In the genomic region with DNA sequence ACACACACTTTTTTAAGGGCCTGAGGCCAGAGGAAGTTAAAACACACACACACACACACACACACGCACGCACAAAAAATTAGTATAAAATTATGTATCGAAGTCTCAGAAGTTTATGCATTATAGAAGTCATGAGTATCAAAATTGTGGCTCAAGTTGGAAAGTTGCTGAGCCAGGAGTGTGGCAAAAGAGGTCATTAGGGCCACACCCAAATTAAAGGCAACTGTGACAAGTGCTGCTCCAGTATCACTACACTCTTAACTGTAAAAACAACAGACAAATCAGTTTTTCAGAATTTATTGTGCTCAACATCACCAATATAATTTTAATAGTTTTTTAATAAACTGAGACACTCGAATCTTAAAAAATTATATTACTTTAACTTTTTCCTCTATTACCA, we compare ENCODE assay signal across 14 cellular contexts. TPM values are rescaled to one million over a fixed set of nuclear protein-coding genes. Genes with fewer than 3 reads are reported as not detected.
DNase-seq lines count a peak whose midpoint lies in the region; ATAC-seq and FAIRE-seq lines count a peak whose summit lies in the region.
"Had no signal": no experiment of that assay in that cellular context is flagged by ENCODE, and none has a peak within 500 bp of the region (broad histone marks: within the 10 kb centered on the region; RNA-seq: fewer than 3 reads in every experiment).

No MANE protein-coding gene starts in this region.

- H3K9me3 ChIP-seq in subcutaneous abdominal adipose tissue (ENCODE audit: control insufficient read depth in 5 of 5, low read length in 5 of 5): peaks cover 0 to 2% (median 0%) of the 10 kb centered on the region in 5 donors

- H3K4me1 ChIP-seq in subcutaneous abdominal adipose tissue (ENCODE audit: control insufficient read depth in 5 of 5, insufficient read depth in 5 of 5, low read length in 5 of 5): peaks cover 6 to 24% (median 17%) of the 10 kb centered on the region in 5 donors

- no peak overlapping the region for H3K4me3 ChIP-seq in subcutaneous abdominal adipose tissue (ENCODE audit: low read depth in 1 of 5, low read length in 5 of 5)
- H3K4me3 ChIP-seq: heart right ventricle, MG63, upper lobe of left lung had no signal

- H3K27me3 ChIP-seq in subcutaneous abdominal adipose tissue (ENCODE audit: control insufficient read depth in 5 of 5, insufficient read depth in 4 of 5, low read length in 5 of 5): no peaks in the 10 kb centered on the region
- H3K27me3 ChIP-seq: heart right ventricle, MG63, upper lobe of left lung had no signal

- H3K27ac ChIP-seq in subcutaneous abdominal adipose tissue (ENCODE audit: low read depth, low read length): peak overlapping the region; percentile 77

- no peak overlapping the region for H3K9ac ChIP-seq in subcutaneous abdominal adipose tissue (ENCODE audit: low read length in 5 of 5)

- DNase-seq in activated naive CD4-positive, alpha-beta T cell treated with Interleukin-2 at 50 U/mL for 16 hours: no peak
- no peak for DNase-seq in activated T-helper 1 cell treated with anti-CD3 and anti-CD28 coated beads, Interleukin-12 subunit alpha, Interleukin-12 subunit beta, Interleukin-2, Interleukin-4 antibody, amounts not matched to agents 30 ng/mL and 10 ng/mL and 1 ng/mL, durations not matched to agents 14 hours and 24 hours and 36 hours (ENCODE audit: low spot score)
- no peak for DNase-seq in mesenteric fat pad (ENCODE audit: low spot score)
- DNase-seq in NCI-H2081 treated with DMSO at 0.1 percent for 48 hours (lab: John Stamatoyannopoulos, UW): no peak
- DNase-seq in T-cell: no peak
- DNase-seq: heart right ventricle, nucleus accumbens, SHP77 treated with DMSO at 0.1 percent for 48 hours had no signal

- H3K27me3 Mint-ChIP-seq in activated naive CD4-positive, alpha-beta T cell treated with anti-CD3 and anti-CD28 coated beads, Interleukin-2, amount 50 U/mL, for 24 hours: no peaks in the 10 kb centered on the region
- H3K27me3 Mint-ChIP-seq in activated T-helper 1 cell treated with anti-CD3 and anti-CD28 coated beads, Interleukin-12 subunit alpha, Interleukin-12 subunit beta, Interleukin-2, Interleukin-4 antibody, amounts not matched to agents 30 ng/mL and 10 ng/mL and 1 ng/mL, durations not matched to agents 14 hours and 24 hours and 36 hours (ENCODE audit: insufficient read depth): no peaks in the 10 kb centered on the region
- no peaks in the 10 kb centered on the region for H3K27me3 Mint-ChIP-seq in T-cell

- H3K36me3 ChIP-seq in subcutaneous abdominal adipose tissue (ENCODE audit: control insufficient read depth in 5 of 5, insufficient read depth in 5 of 5, low read length in 5 of 5): peaks cover 2 to 20% (median 8%) of the 10 kb centered on the region in 5 donors

- H3K9me3 Mint-ChIP-seq in activated naive CD4-positive, alpha-beta T cell treated with anti-CD3 and anti-CD28 coated beads, Interleukin-2, amount 50 U/mL, for 24 hours: no peaks in the 10 kb centered on the region
- no peaks in the 10 kb centered on the region for H3K9me3 Mint-ChIP-seq in activated T-helper 1 cell treated with anti-CD3 and anti-CD28 coated beads, Interleukin-12 subunit alpha, Interleukin-12 subunit beta, Interleukin-2, Interleukin-4 antibody, amounts not matched to agents 30 ng/mL and 10 ng/mL and 1 ng/mL, durations not matched to agents 14 hours and 24 hours and 36 hours
- no peaks in the 10 kb centered on the region for H3K9me3 Mint-ChIP-seq in T-cell

- peak; percentile 49 for FAIRE-seq in islet of Langerhans (lab: Jason Lieb, UNC)
- FAIRE-seq: bronchial epithelial cell had no signal

- peak overlapping the region; percentile 84 for H3K27ac Mint-ChIP-seq in activated naive CD4-positive, alpha-beta T cell treated with anti-CD3 and anti-CD28 coated beads, Interleukin-2, amount 50 U/mL, for 24 hours
- peak overlapping the region; percentile 82 for H3K27ac Mint-ChIP-seq in activated T-helper 1 cell treated with anti-CD3 and anti-CD28 coated beads, Interleukin-12 subunit alpha, Interleukin-12 subunit beta, Interleukin-2, Interleukin-4 antibody, amounts not matched to agents 30 ng/mL and 10 ng/mL and 1 ng/mL, durations not matched to agents 14 hours and 24 hours and 36 hours
- peak overlapping the region in 1 of 2 donors; percentile 64 for H3K27ac Mint-ChIP-seq in T-cell

- POLR2A ChIA-PET in T-cell (lab: Charles Lee): no interaction called here

- peaks cover 65% of the 10 kb centered on the region for H3K4me1 Mint-ChIP-seq in activated naive CD4-positive, alpha-beta T cell treated with anti-CD3 and anti-CD28 coated beads, Interleukin-2, amount 50 U/mL, for 24 hours
- peaks cover 71% of the 10 kb centered on the region for H3K4me1 Mint-ChIP-seq in activated T-helper 1 cell treated with anti-CD3 and anti-CD28 coated beads, Interleukin-12 subunit alpha, Interleukin-12 subunit beta, Interleukin-2, Interleukin-4 antibody, amounts not matched to agents 30 ng/mL and 10 ng/mL and 1 ng/mL, durations not matched to agents 14 hours and 24 hours and 36 hours (ENCODE audit: low read depth)
- peaks cover 43 to 59% (median 48%) of the 10 kb centered on the region in 3 donors for H3K4me1 Mint-ChIP-seq in T-cell

- intact Hi-C loops in activated T-helper 1 cell treated with anti-CD3 and anti-CD28 coated beads, Interleukin-12 subunit alpha, Interleukin-12 subunit beta, Interleukin-2, Interleukin-4 antibody, amounts not matched to agents 30 ng/mL and 10 ng/mL and 1 ng/mL, durations not matched to agents 14 hours and 24 hours and 36 hours (cut with micrococcal nuclease): loop anchor here (1.0 to 10.0 kb wide), 11 partner anchors 14 to 851 kb away; partner anchors contain the start of gene ODC1

- peaks cover 25% of the 10 kb centered on the region for H3K36me3 Mint-ChIP-seq in activated naive CD4-positive, alpha-beta T cell treated with anti-CD3 and anti-CD28 coated beads, Interleukin-2, amount 50 U/mL, for 24 hours
- H3K36me3 Mint-ChIP-seq in activated T-helper 1 cell treated with anti-CD3 and anti-CD28 coated beads, Interleukin-12 subunit alpha, Interleukin-12 subunit beta, Interleukin-2, Interleukin-4 antibody, amounts not matched to agents 30 ng/mL and 10 ng/mL and 1 ng/mL, durations not matched to agents 14 hours and 24 hours and 36 hours (ENCODE audit: low read depth): peaks cover 46% of the 10 kb centered on the region
- peaks cover 27% of the 10 kb centered on the region for H3K36me3 Mint-ChIP-seq in T-cell

- CTCF ChIA-PET in T-cell (lab: Charles Lee): interaction anchor here in 1 of 2 donors (0.7 kb wide), 1 partner anchor 14 kb away, joined by 4 read pairs; no protein-coding TSS in a partner anchor

- H3K4me3 Mint-ChIP-seq in activated naive CD4-positive, alpha-beta T cell treated with anti-CD3 and anti-CD28 coated beads, Interleukin-2, amount 50 U/mL, for 24 hours: peak overlapping the region; percentile 55
- no peak overlapping the region for H3K4me3 Mint-ChIP-seq in activated T-helper 1 cell treated with anti-CD3 and anti-CD28 coated beads, Interleukin-12 subunit alpha, Interleukin-12 subunit beta, Interleukin-2, Interleukin-4 antibody, amounts not matched to agents 30 ng/mL and 10 ng/mL and 1 ng/mL, durations not matched to agents 14 hours and 24 hours and 36 hours
- H3K4me3 Mint-ChIP-seq in T-cell: no peak overlapping the region

- no peak for ATAC-seq in T-cell (replicated peaks in 1 of 4)

RNA-seq across cellular contexts. Expression of gene YWHAQ, which starts 36.9 kb away (rescaled TPM):
- 290 and 311 TPM in 2 replicates for total RNA-seq in activated T-helper 1 cell treated with anti-CD3 and anti-CD28 coated beads, Interleukin-12 subunit alpha, Interleukin-12 subunit beta, Interleukin-2, Interleukin-4 antibody, amounts not matched to agents 30 ng/mL and 10 ng/mL and 1 ng/mL, durations not matched to agents 14 hours and 24 hours and 36 hours
- total RNA-seq in mesenteric fat pad (183 TPM), T-cell (100 to 1,000 TPM; 104 to 141 (median 139) TPM)

RNA-seq across cellular contexts. Expression of gene ADAM17, which starts 38.3 kb away (rescaled TPM):
- total RNA-seq in activated T-helper 1 cell treated with anti-CD3 and anti-CD28 coated beads, Interleukin-12 subunit alpha, Interleukin-12 subunit beta, Interleukin-2, Interleukin-4 antibody, amounts not matched to agents 30 ng/mL and 10 ng/mL and 1 ng/mL, durations not matched to agents 14 hours and 24 hours and 36 hours: 30.4 and 31.6 TPM in 2 replicates
- total RNA-seq in mesenteric fat pad: 51.7 TPM
- 10 to 100 TPM; 26.5 to 34.5 (median 29.5) TPM for total RNA-seq in T-cell
